8 cellular contexts compared by ENCODE assay signal in genomic region chr21:39518055-39518844, GRCh38.
DNase-seq lines count a peak whose midpoint lies in the region; ATAC-seq and TF ChIP-seq lines count a peak whose summit lies in the region.

No MANE protein-coding gene starts in this region.

- TF ChIP-seq CTCF in ascending aorta (IDR thresholded peaks at IDR 0.05) (peak; percentile 25 to 87 (median 83)), sigmoid colon (IDR thresholded peaks at IDR 0.05) (peak; percentile 85 to 97 (median 90))

- WGBS in right cardiac atrium, result 25% methylated on average over 13 of the region's 13 CpGs
- WGBS in sigmoid colon, 2 donors, result 21 to 29% methylated on average over 13 of the region's 13 CpGs

- intact Hi-C loops in ascending aorta (cut with DNase I), result loop anchor here (1.0 to 10.0 kb wide), 2 partner anchors 197 to 607 kb away; no protein-coding TSS in a partner anchor
- intact Hi-C loops in right cardiac atrium (cut with DNase I), result loop anchor here in 2 of 4 donors (2.0 kb wide), 2 partner anchors 197 to 199 kb away; no protein-coding TSS in a partner anchor
- intact Hi-C loops in sigmoid colon (cut with DNase I), result loop anchor here (1.0 to 10.0 kb wide), 2 partner anchors 117 to 197 kb away; no protein-coding TSS in a partner anchor

- no peak for TF ChIP-seq EP300 in sigmoid colon (IDR thresholded peaks at IDR 0.05)

- no peaks in the 10 kb centered on the region for H3K9me3 ChIP-seq in ascending aorta
- no peaks in the 10 kb centered on the region for H3K9me3 ChIP-seq in right cardiac atrium (ENCODE audit: control insufficient read depth, low read length)
- H3K9me3 ChIP-seq in sigmoid colon, result no peaks in the 10 kb centered on the region

- peak; percentile 66 for DNase-seq in DMS53 treated with DMSO at 0.1 percent for 48 hours (lab: John Stamatoyannopoulos, UW; ENCODE audit: unreplicated experiment)
- peak; percentile 71 for DNase-seq in H4 (ENCODE audit: low spot score)
- DNase-seq in NCI-H1092 (lab: John Stamatoyannopoulos, UW), result peak; percentile 76
- DNase-seq in SK-N-DZ (ENCODE audit: low spot score), result peak; percentile 69
- no peak for DNase-seq in ascending aorta (ENCODE audit: low spot score in 2 of 2)
- peak in 2 of 3 donors; percentile 42 to 75 for DNase-seq in right cardiac atrium
- DNase-seq in sigmoid colon, result no peak

- no peak for TF ChIP-seq POLR2A in sigmoid colon (IDR thresholded peaks at IDR 0.05)

- ATAC-seq in right cardiac atrium (peak; percentile 76 to 79), GM21360 (IDR thresholded peaks at IDR 0.05; ENCODE audit: unreplicated experiment) (no peak)

- H3K27ac ChIP-seq in ascending aorta (no peak overlapping the region), right cardiac atrium (ENCODE audit: low read length) (no peak overlapping the region), sigmoid colon (no peak overlapping the region)

- no peaks in the 10 kb centered on the region for H3K27me3 ChIP-seq in ascending aorta
- no peaks in the 10 kb centered on the region for H3K27me3 ChIP-seq in right cardiac atrium (ENCODE audit: control insufficient read depth, insufficient read depth)
- H3K27me3 ChIP-seq in sigmoid colon, result no peaks in the 10 kb centered on the region

- H3K4me1 ChIP-seq in ascending aorta, result no peaks in the 10 kb centered on the region
- no peaks in the 10 kb centered on the region for H3K4me1 ChIP-seq in right cardiac atrium (ENCODE audit: control insufficient read depth, insufficient read depth, low read length)
- peaks cover 0 to 7% (median 1%) of the 10 kb centered on the region in 4 donors for H3K4me1 ChIP-seq in sigmoid colon

- no peaks in the 10 kb centered on the region for H3K36me3 ChIP-seq in ascending aorta
- H3K36me3 ChIP-seq in sigmoid colon, result no peaks in the 10 kb centered on the region

- H3K4me3 ChIP-seq in ascending aorta (no peak overlapping the region), right cardiac atrium (ENCODE audit: low read length) (no peak overlapping the region), sigmoid colon (no peak overlapping the region)

Comparison
In these comparisons a context has a peak if more than half of its experiments do, and no peak if none do; other contexts are left out.
1. DNase-seq: peak in DMS53 treated with DMSO at 0.1 percent for 48 hours (single experiment), H4 (single experiment), NCI-H1092 (single experiment), SK-N-DZ (single experiment) and right cardiac atrium (2 of 3); none in ascending aorta (0 of 2) and sigmoid colon (single experiment).